ENCODE assay signal across 15 cellular contexts in genomic region chr2:216002274-216002673, GRCh38. TPM values are rescaled to one million over a fixed set of nuclear protein-coding genes. Genes with fewer than 3 reads are reported as not detected.
A peak's percentile ranks its signal among the peaks of the same experiment; 100 is the strongest.
DNase-seq lines count a peak whose midpoint lies in the region; ATAC-seq and TF ChIP-seq lines count a peak whose summit lies in the region.
"Had no signal": no experiment of that assay in that cellular context is flagged by ENCODE, and none has a peak within 500 bp of the region (broad histone marks: within the 10 kb centered on the region; RNA-seq: fewer than 3 reads in every experiment).

No MANE protein-coding gene starts in this region.

- WGBS in HUES64 = 71% methylated on average over 5 of the region's 5 CpGs

- H3K4me1 Mint-ChIP-seq in effector memory CD8-positive, alpha-beta T cell (ENCODE audit: low read depth in 2 of 2) = peaks cover 34 to 41% of the 10 kb centered on the region in 2 donors
- H3K4me1 Mint-ChIP-seq in neural crest cell = peaks cover 33% of the 10 kb centered on the region

- peak; percentile 39 for DNase-seq in ELF-1 (ENCODE audit: low read depth, low spot score)
- no peak for DNase-seq in effector memory CD8-positive, alpha-beta T cell
- DNase-seq in neural crest cell (ENCODE audit: low read depth, low spot score) = no peak
- DNase-seq in left lung = no peak
- no peak for DNase-seq in ecto neural progenitor cell (ENCODE audit: low spot score)
- DNase-seq: activated CD4-positive, alpha-beta T cell treated with anti-CD3 and anti-CD28 coated beads for 1 hour; EL; kidney; NCI-H1105; NCI-H345; uterus had no signal

- no peaks in the 10 kb centered on the region for H3K27me3 ChIP-seq in HUES64 (ENCODE audit: insufficient read depth, low read length)
- no peaks in the 10 kb centered on the region for H3K27me3 ChIP-seq in left lung
- H3K27me3 ChIP-seq: right atrium auricular region, uterus had no signal

- H3K9me3 Mint-ChIP-seq in effector memory CD8-positive, alpha-beta T cell = no peaks in the 10 kb centered on the region
- H3K9me3 Mint-ChIP-seq in neural crest cell = peaks cover 3% of the 10 kb centered on the region
- H3K9me3 Mint-ChIP-seq: activated T-helper 1 cell treated with anti-CD3 and anti-CD28 coated beads, Interleukin-12 subunit alpha, Interleukin-12 subunit beta, Interleukin-2, Interleukin-4 antibody, amounts not matched to agents 30 ng/mL and 10 ng/mL and 1 ng/mL, durations not matched to agents 14 hours and 24 hours and 36 hours had no signal

- TF ChIP-seq CTCF in neural crest cell (conservative IDR thresholded peaks at IDR 0.05) = no peak
- no peak for TF ChIP-seq CTCF in left lung (IDR thresholded peaks at IDR 0.05)

- H3K27ac Mint-ChIP-seq in effector memory CD8-positive, alpha-beta T cell = peak overlapping the region; percentile 53 to 91
- peak overlapping the region; percentile 40 for H3K27ac Mint-ChIP-seq in neural crest cell (ENCODE audit: unreplicated experiment)

- no peak overlapping the region for H3K4me3 ChIP-seq in HUES64 (ENCODE audit: low read length)
- no peak overlapping the region for H3K4me3 ChIP-seq in left lung
- H3K4me3 ChIP-seq: right atrium auricular region, uterus had no signal

- H3K4me3 Mint-ChIP-seq in effector memory CD8-positive, alpha-beta T cell = peak overlapping the region; percentile 13 to 18
- no peak overlapping the region for H3K4me3 Mint-ChIP-seq in neural crest cell
- H3K4me3 Mint-ChIP-seq: activated T-helper 1 cell treated with anti-CD3 and anti-CD28 coated beads, Interleukin-12 subunit alpha, Interleukin-12 subunit beta, Interleukin-2, Interleukin-4 antibody, amounts not matched to agents 30 ng/mL and 10 ng/mL and 1 ng/mL, durations not matched to agents 14 hours and 24 hours and 36 hours had no signal

- H3K27me3 Mint-ChIP-seq in effector memory CD8-positive, alpha-beta T cell = no peaks in the 10 kb centered on the region
- H3K27me3 Mint-ChIP-seq in neural crest cell (ENCODE audit: low read depth) = no peaks in the 10 kb centered on the region

- H3K9ac ChIP-seq in HUES64 (ENCODE audit: low read depth, low read length) = no peak overlapping the region

- H3K36me3 Mint-ChIP-seq in effector memory CD8-positive, alpha-beta T cell (ENCODE audit: insufficient read depth) = peaks cover 4% of the 10 kb centered on the region
- H3K36me3 Mint-ChIP-seq in neural crest cell (ENCODE audit: low read depth) = no peaks in the 10 kb centered on the region

- ATAC-seq in effector memory CD8-positive, alpha-beta T cell (replicated peaks) = no peak
- ATAC-seq in GM18502 (IDR thresholded peaks at IDR 0.05; ENCODE audit: poor library complexity, unreplicated experiment) = no peak
- no peak for ATAC-seq in left lung

- H3K36me3 ChIP-seq in HUES64 (ENCODE audit: insufficient read depth, low read length) = peaks cover 12% of the 10 kb centered on the region; the same call in 1 of the 2 replicates
- peaks cover 0 to 4% of the 10 kb centered on the region in 2 donors for H3K36me3 ChIP-seq in left lung
- H3K36me3 ChIP-seq: right atrium auricular region, uterus had no signal

- H3K9me3 ChIP-seq in HUES64 (ENCODE audit: insufficient read depth, low read depth, low read length) (no peaks in the 10 kb centered on the region), left lung (no peaks in the 10 kb centered on the region)
- H3K9me3 ChIP-seq: right atrium auricular region, uterus had no signal

- H3K4me1 ChIP-seq in HUES64 (ENCODE audit: insufficient read depth, low read length) = peaks cover 48% of the 10 kb centered on the region
- H3K4me1 ChIP-seq in left lung = peaks cover 0 to 40% of the 10 kb centered on the region in 2 donors
- H3K4me1 ChIP-seq: uterus had no signal

- intact Hi-C loops in left lung (cut with DNase I) = no loop called here

- H3K27ac ChIP-seq in HUES64 (ENCODE audit: low read depth, low read length) (peak overlapping the region; percentile 16; the same call in 1 of the 2 replicates), left lung (no peak overlapping the region)
- H3K27ac ChIP-seq: right atrium auricular region, uterus had no signal

RNA-seq across cellular contexts. Expression of gene MREG, which starts 11.1 kb away (rescaled TPM):
- polyA plus RNA-seq in HUES64 (2013, experiment 1 of 2) = 17.1 TPM
- polyA plus RNA-seq in HUES64 (2013, experiment 2 of 2) = 13.8 TPM
- total RNA-seq in neural crest cell = 9.1 and 10.4 TPM in 2 replicates
- total RNA-seq in left lung = 10 to 100 TPM; 13.9 to 17.1 TPM
